ENCODE assay signal across 35 cellular contexts in the genomic region with DNA sequence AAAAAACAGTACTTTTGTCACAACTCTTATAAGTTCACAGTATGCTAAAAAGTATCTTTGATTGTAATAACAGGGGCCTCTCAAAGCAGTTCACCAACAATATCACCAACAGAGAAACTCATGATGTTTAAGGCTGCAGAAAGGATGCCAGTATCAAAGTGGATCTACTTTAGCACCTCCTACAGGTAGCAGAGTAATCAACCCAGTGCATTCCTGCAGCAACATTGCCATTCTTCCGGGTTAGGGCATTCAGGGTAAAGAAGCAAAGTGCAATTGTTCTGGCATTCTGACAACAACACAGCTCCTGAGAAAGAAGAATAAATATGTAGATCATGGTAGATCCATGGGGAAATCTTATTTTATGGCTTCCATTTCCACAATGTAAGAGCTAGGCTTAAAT. TPM values are rescaled to one million over a fixed set of nuclear protein-coding genes. Genes with fewer than 3 reads are reported as not detected.
DNase-seq lines count a peak whose midpoint lies in the region; ATAC-seq, FAIRE-seq and TF ChIP-seq lines count a peak whose summit lies in the region.
"Had no signal": no experiment of that assay in that cellular context is flagged by ENCODE, and none has a peak within 500 bp of the region (broad histone marks: within the 10 kb centered on the region; RNA-seq: fewer than 3 reads in every experiment).

No MANE protein-coding gene starts in this region.

- TF ChIP-seq POLR2A in HepG2 (IDR thresholded peaks at IDR 0.05; ENCODE audit: insufficient read depth in 1 of 2, low read depth in 2 of 2, low read length in 2 of 2), result no peak

- H2AFZ ChIP-seq in HepG2 (ENCODE audit: low read length), result no peak overlapping the region
- H2AFZ ChIP-seq in hepatocyte, result no peak overlapping the region

- no peaks in the 10 kb centered on the region for H3K4me1 ChIP-seq in A673 (ENCODE audit: insufficient read depth, low read length, poor library complexity, severe bottlenecking)
- peaks cover 9% of the 10 kb centered on the region for H3K4me1 ChIP-seq in colonic mucosa
- peaks cover 60% of the 10 kb centered on the region for H3K4me1 ChIP-seq in HepG2 (ENCODE audit: insufficient read depth, low read length)
- peaks cover 20% of the 10 kb centered on the region for H3K4me1 ChIP-seq in hepatocyte (ENCODE audit: insufficient read depth)
- H3K4me1 ChIP-seq: esophagus squamous epithelium, heart left ventricle, pancreas, suprapubic skin had no signal

- H3K4me3 Mint-ChIP-seq in T-cell, result no peak overlapping the region
- H3K4me3 Mint-ChIP-seq: activated CD4-positive, alpha-beta memory T cell treated with anti-CD3 and anti-CD28 coated beads, Interleukin-2, amount 10 ng/mL, durations not matched to agents 7 days and 5 days; activated naive CD8-positive, alpha-beta T cell treated with anti-CD3 and anti-CD28 coated beads, Interleukin-2, amount 50 U/mL, for 24 hours; CD8-positive, alpha-beta T cell; central memory CD8-positive, alpha-beta T cell; HFFc6; memory B cell had no signal

- DNase-seq in A673 (ENCODE audit: low spot score), result no peak
- peak; percentile 22 for DNase-seq in H7
- DNase-seq in colonic mucosa, result peak; percentile 59
- peak; percentile 21 for DNase-seq in HepG2 (ENCODE audit: low spot score)
- no peak for DNase-seq in hepatocyte (ENCODE audit: low spot score)
- DNase-seq in T-cell, result no peak
- DNase-seq: activated CD4-positive, alpha-beta memory T cell treated with anti-CD3 and anti-CD28 coated beads, Interleukin-2, amount 10 ng/mL, durations not matched to agents 7 days and 5 days; activated CD8-positive, alpha-beta memory T cell treated with anti-CD3 and anti-CD28 coated beads, Interleukin-2, amount 50 U/mL, for 4 hours; activated naive CD4-positive, alpha-beta T cell; activated naive CD8-positive, alpha-beta T cell treated with anti-CD3 and anti-CD28 coated beads, Interleukin-2, amount 50 U/mL, for 24 hours; CD8-positive, alpha-beta T cell; esophagus squamous epithelium; foreskin melanocyte; heart left ventricle; HFFc6; left cardiac atrium; MG63; NCI-H1105 treated with DMSO at 0.1 percent for 48 hours; NCI-H2029; NCI-H524; pancreas; Right ventricle myocardium superior; stimulated activated naive CD4-positive, alpha-beta T cell treated with Interleukin-2 at 50 U/mL for 16 hours; T-helper 2 cell had no signal

- no peak for TF ChIP-seq RAD21 in HepG2 (CRISPR knock-in tag; IDR thresholded peaks at IDR 0.05)

- no peaks in the 10 kb centered on the region for H3K4me1 Mint-ChIP-seq in T-cell
- H3K4me1 Mint-ChIP-seq: activated CD4-positive, alpha-beta memory T cell treated with anti-CD3 and anti-CD28 coated beads, Interleukin-2, amount 10 ng/mL, durations not matched to agents 7 days and 5 days; activated naive CD8-positive, alpha-beta T cell treated with anti-CD3 and anti-CD28 coated beads, Interleukin-2, amount 50 U/mL, for 24 hours; central memory CD8-positive, alpha-beta T cell had no signal

- H3K79me2 ChIP-seq in HepG2 (ENCODE audit: insufficient read depth, low read length) (no peaks in the 10 kb centered on the region), hepatocyte (no peaks in the 10 kb centered on the region)

- no TSS peak for BruUV-seq in A673 (replicated peaks; lab: Mats Ljungman, UMichigan)
- no TSS peak for BruUV-seq in HepG2 (replicated peaks; lab: Mats Ljungman, UMichigan)

- H4K20me1 ChIP-seq in HepG2 (ENCODE audit: insufficient read depth, low read length) (no peaks in the 10 kb centered on the region), hepatocyte (ENCODE audit: insufficient read depth, poor library complexity, severe bottlenecking) (no peaks in the 10 kb centered on the region)

- no peaks in the 10 kb centered on the region for H3K9me3 Mint-ChIP-seq in T-cell
- H3K9me3 Mint-ChIP-seq: activated CD4-positive, alpha-beta memory T cell treated with anti-CD3 and anti-CD28 coated beads, Interleukin-2, amount 10 ng/mL, durations not matched to agents 7 days and 5 days; CD8-positive, alpha-beta T cell; central memory CD8-positive, alpha-beta T cell; memory B cell had no signal

- CTCF ChIA-PET in A673 (lab: Charles Lee) (no interaction called here), HepG2 (lab: Yijun Ruan, JAX; ENCODE audit: low intra/inter-chr PET ratio, low total read pairs) (no interaction called here), T-cell (lab: Charles Lee) (interaction anchor here (0.5 to 0.9 kb wide), 2 partner anchors 27 to 1364 kb away, joined by 4 read pairs; no protein-coding TSS in a partner anchor)

- H3K36me3 ChIP-seq in A673 (ENCODE audit: insufficient read depth, low read length, poor library complexity, severe bottlenecking) (no peaks in the 10 kb centered on the region), H7 (replicated peaks; ENCODE audit: control insufficient read depth, insufficient read depth, low read length) (no peaks in the 10 kb centered on the region), colonic mucosa (no peaks in the 10 kb centered on the region), HepG2 (replicated peaks in 1 of 2; ENCODE audit: control insufficient read depth in 1 of 2, insufficient read depth in 2 of 2, low read length in 2 of 2) (no peaks in the 10 kb centered on the region), hepatocyte (replicated peaks; ENCODE audit: insufficient read depth, low read depth) (no peaks in the 10 kb centered on the region)
- H3K36me3 ChIP-seq: esophagus squamous epithelium, heart left ventricle, MG63, pancreas, suprapubic skin had no signal

- H3K27me3 Mint-ChIP-seq in T-cell, result peaks cover 0 to 2% of the 10 kb centered on the region in 2 donors
- H3K27me3 Mint-ChIP-seq: activated CD4-positive, alpha-beta memory T cell treated with anti-CD3 and anti-CD28 coated beads, Interleukin-2, amount 10 ng/mL, durations not matched to agents 7 days and 5 days; activated naive CD8-positive, alpha-beta T cell treated with anti-CD3 and anti-CD28 coated beads, Interleukin-2, amount 50 U/mL, for 24 hours; central memory CD8-positive, alpha-beta T cell; memory B cell had no signal

- no peak for FAIRE-seq in HepG2 (lab: Jason Lieb, UNC)
- FAIRE-seq: A204.1, endometrium, pancreas had no signal

- no peaks in the 10 kb centered on the region for H3K9me3 ChIP-seq in A673 (ENCODE audit: low read depth, low read length, poor library complexity, severe bottlenecking)
- H3K9me3 ChIP-seq in colonic mucosa, result no peaks in the 10 kb centered on the region
- H3K9me3 ChIP-seq in HepG2 (ENCODE audit: low read length), result no peaks in the 10 kb centered on the region
- no peaks in the 10 kb centered on the region for H3K9me3 ChIP-seq in hepatocyte (ENCODE audit: low read depth)
- H3K9me3 ChIP-seq: esophagus squamous epithelium, heart left ventricle, MG63, pancreas, suprapubic skin had no signal

- TF ChIP-seq EP300 in HepG2 (IDR thresholded peaks at IDR 0.05; ENCODE audit: low read depth in 2 of 2, low read length in 2 of 2) (no peak), HepG2 (CRISPR knock-in tag; IDR thresholded peaks at IDR 0.05; ENCODE audit: borderline replicate concordance) (no peak)

- peak; percentile 41; the same call in 2 of the 3 replicates for ATAC-seq in HepG2
- no peak for ATAC-seq in T-cell (replicated peaks in 1 of 4)
- ATAC-seq in GM21515 (IDR thresholded peaks at IDR 0.05; ENCODE audit: unreplicated experiment), result no peak
- no peak for ATAC-seq in activated CD4-positive, CD25-positive, alpha-beta regulatory T cell treated with anti-CD3 and anti-CD28 coated beads, Interleukin-2, amount 50 U/mL, for 24 hours
- ATAC-seq: activated naive CD8-positive, alpha-beta T cell treated with anti-CD3 and anti-CD28 coated beads, Interleukin-2, amount 50 U/mL, for 24 hours; CD8-positive, alpha-beta T cell; heart left ventricle; left cardiac atrium; pancreas had no signal

- H3K36me3 Mint-ChIP-seq in T-cell, result no peaks in the 10 kb centered on the region
- H3K36me3 Mint-ChIP-seq: CD8-positive, alpha-beta T cell; memory B cell had no signal

- POLR2A ChIA-PET in A673 (lab: Charles Lee; ENCODE audit: low non-redundant PET), result no interaction called here
- POLR2A ChIA-PET in HepG2 (lab: Yijun Ruan, JAX), result no interaction called here
- POLR2A ChIA-PET in T-cell (lab: Charles Lee), result no interaction called here

- H3K4me2 ChIP-seq in HepG2 (ENCODE audit: low read depth, low read length) (peak overlapping the region; percentile 77), hepatocyte (no peak overlapping the region)

- intact Hi-C loops in A673 (cut with micrococcal nuclease; ENCODE audit: unreplicated experiment), result no loop called here
- intact Hi-C loops in colonic mucosa (cut with DNase I), result no loop called here
- intact Hi-C loops in HepG2 (cut with micrococcal nuclease; ENCODE audit: unreplicated experiment), result no loop called here

- in situ Hi-C loops in HepG2 (cut with HindIII; ENCODE audit: extremely low pct_ligation_motif_present, low pct_unique_long_range_greater_than_20kb), result no loop called here

- no peaks in the 10 kb centered on the region for H3K27me3 ChIP-seq in A673 (replicated peaks; ENCODE audit: insufficient read depth, low read depth, low read length, poor library complexity)
- H3K27me3 ChIP-seq in H7 (ENCODE audit: control insufficient read depth, insufficient read depth, low read length), result no peaks in the 10 kb centered on the region
- no peaks in the 10 kb centered on the region for H3K27me3 ChIP-seq in colonic mucosa
- H3K27me3 ChIP-seq in HepG2 (ENCODE audit: control insufficient read depth in 1 of 2, insufficient read depth in 2 of 2, low read length in 2 of 2), result no peaks in the 10 kb centered on the region
- H3K27me3 ChIP-seq in hepatocyte, result no peaks in the 10 kb centered on the region
- H3K27me3 ChIP-seq: esophagus squamous epithelium, heart left ventricle, MG63, pancreas, suprapubic skin had no signal

- no peak overlapping the region for H3K4me3 ChIP-seq in A673 (ENCODE audit: low read depth, low read length, poor library complexity, severe bottlenecking)
- no peak overlapping the region for H3K4me3 ChIP-seq in H7 (ENCODE audit: insufficient read depth, low read depth, low read length)
- no peak overlapping the region for H3K4me3 ChIP-seq in colonic mucosa
- no peak overlapping the region for H3K4me3 ChIP-seq in HepG2 (replicated peaks in 1 of 3; ENCODE audit: insufficient read depth in 1 of 3, low read depth in 2 of 3, low read length in 3 of 3)
- H3K4me3 ChIP-seq in hepatocyte, result no peak overlapping the region
- H3K4me3 ChIP-seq: esophagus squamous epithelium, heart left ventricle, MG63, pancreas, suprapubic skin had no signal

- H3K27ac Mint-ChIP-seq in T-cell, result no peak overlapping the region
- H3K27ac Mint-ChIP-seq: activated CD4-positive, alpha-beta memory T cell treated with anti-CD3 and anti-CD28 coated beads, Interleukin-2, amount 10 ng/mL, durations not matched to agents 7 days and 5 days; activated naive CD8-positive, alpha-beta T cell treated with anti-CD3 and anti-CD28 coated beads, Interleukin-2, amount 50 U/mL, for 24 hours; CD8-positive, alpha-beta T cell; HFFc6; memory B cell had no signal

- WGBS in HepG2 (ENCODE audit: low lambda C conversion rate), result 15% methylated on average over 1 of the region's 1 CpG
- 88% methylated on average over 1 of the region's 1 CpG for WGBS in hepatocyte (ENCODE audit: low lambda C conversion rate, missing lambda C conversion rate)

- H3K9ac ChIP-seq in colonic mucosa (ENCODE audit: low read depth in 2 of 2, low read length in 2 of 2), result no peak overlapping the region
- H3K9ac ChIP-seq in HepG2 (ENCODE audit: insufficient read depth, low read depth, low read length), result no peak overlapping the region

- H3K9me2 ChIP-seq in hepatocyte (replicated peaks; ENCODE audit: insufficient read depth), result no peaks in the 10 kb centered on the region

- H3K27ac ChIP-seq in A673 (ENCODE audit: low read depth, low read length, poor library complexity, severe bottlenecking), result no peak overlapping the region
- H3K27ac ChIP-seq in colonic mucosa, result no peak overlapping the region
- H3K27ac ChIP-seq in HepG2 (ENCODE audit: extremely low read length, insufficient read depth, low read length), result no peak overlapping the region
- H3K27ac ChIP-seq in hepatocyte, result no peak overlapping the region
- H3K27ac ChIP-seq: esophagus squamous epithelium, heart left ventricle, suprapubic skin had no signal

- TF ChIP-seq CTCF in A673 (conservative IDR thresholded peaks at IDR 0.05; ENCODE audit: low read depth, low read length) (0 out of 2 replicates have a peak, but pooled peaks have one; percentile 29), colonic mucosa (IDR thresholded peaks at IDR 0.05) (no peak), HepG2 (CRISPR knock-in tag; IDR thresholded peaks at IDR 0.05) (peak; percentile 61), hepatocyte (IDR thresholded peaks at IDR 0.05; ENCODE audit: poor library complexity) (no peak)

RNA-seq across cellular contexts. Expression of a gene that starts 7.6 kb away (rescaled TPM):
- total RNA-seq in A673 (2021) (not detected in 2 replicates), colonic mucosa (10 to 100 TPM; 11.3 to 27.7 TPM), HepG2 (2016; rRNA removed; fragmentation: Illumina TruSeq; extraction: Trizol) (0.07 TPM in 2 replicates), hepatocyte (8.9 and 9.6 TPM in 2 replicates), T-cell (not detected)
- not detected in 2 replicates for total RNA-seq in H7 (2014; rRNA removed; shearing (Covaris generic))
- not detected in 2 replicates for total RNA-seq in HepG2 (2016; cell fraction: cytosol; rRNA removed; fragmentation: Illumina TruSeq; extraction: Trizol; ENCODE audit: low read depth)
- not detected in 2 replicates for total RNA-seq in HepG2 (2016; cell fraction: insoluble cytoplasmic fraction; rRNA removed; fragmentation: Illumina TruSeq; extraction: Trizol)
- not detected in 2 replicates for total RNA-seq in HepG2 (2016; cell fraction: membrane; rRNA removed; fragmentation: Illumina TruSeq; extraction: Trizol)
- total RNA-seq in HepG2 (2016; cell fraction: nucleus; rRNA removed; fragmentation: Illumina TruSeq; extraction: Trizol), result 0.16 and 0.22 TPM in 2 replicates
- polyA plus RNA-seq in HepG2 (2011; rRNA removed) (0.04 TPM in 1 of 2 replicates, not detected in the other), hepatocyte (5.2 and 6.3 TPM in 2 replicates)
- polyA plus RNA-seq in HepG2 (2011; cell fraction: cytosol; rRNA removed), result not detected in 2 replicates
- polyA plus RNA-seq in HepG2 (2011; cell fraction: nucleus; rRNA removed), result 0.05 and 0.10 TPM in 2 replicates
- polyA plus RNA-seq in HepG2 (2012), result 0.08 and 0.56 TPM in 2 replicates
- polyA plus RNA-seq in HepG2 (2016; cell fraction: cytosol; fragmentation: Illumina TruSeq; extraction: Trizol; ENCODE audit: low read depth), result not detected in 2 replicates
- polyA plus RNA-seq in HepG2 (2016; cell fraction: insoluble cytoplasmic fraction; fragmentation: Illumina TruSeq; extraction: Trizol; ENCODE audit: low read depth), result not detected in 2 replicates
- not detected in 2 replicates for polyA plus RNA-seq in HepG2 (2016; cell fraction: membrane; fragmentation: Illumina TruSeq; extraction: Trizol; ENCODE audit: low read depth)
- 0.40 and 0.76 TPM in 2 replicates for polyA plus RNA-seq in HepG2 (2016; cell fraction: nucleus; fragmentation: Illumina TruSeq; extraction: Trizol; ENCODE audit: insufficient read depth, low read depth)
- polyA minus RNA-seq in HepG2 (2011; rRNA and poly(A)+ RNA removed; ENCODE audit: low replicate concordance), result 0.14 TPM in 1 of 2 replicates, not detected in the other
- polyA minus RNA-seq in HepG2 (2011; cell fraction: cytosol; rRNA and poly(A)+ RNA removed), result not detected in 2 replicates
- polyA minus RNA-seq in HepG2 (2011; cell fraction: nucleus; rRNA and poly(A)+ RNA removed), result 0.25 and 0.26 TPM in 2 replicates
- total RNA-seq: activated CD4-positive, alpha-beta memory T cell treated with anti-CD3 and anti-CD28 coated beads, Interleukin-2, amount 10 ng/mL, durations not matched to agents 7 days and 5 days; CD8-positive, alpha-beta T cell; Daoy; dermis microvascular lymphatic vessel endothelial cell; esophagus squamous epithelium; heart left ventricle; HFFc6; left cardiac atrium; Right ventricle myocardium superior; skeletal muscle tissue; suprapubic skin; ureter had no signal

Comparison
In these comparisons a context has a peak if more than half of its experiments do, and no peak if none do; other contexts are left out.
1. DNase-seq: peak in H7 (single experiment), colonic mucosa (single experiment) and HepG2 (single experiment); none in A673 (single experiment), hepatocyte (single experiment) and T-cell (0 of 34).
2. CTCF ChIP-seq: peak in A673 (single experiment) and HepG2 (single experiment); none in colonic mucosa (single experiment) and hepatocyte (single experiment).
3. CTCF ChIA-PET loops: an anchor here in T-cell (0.5 to 0.9 kb wide); none called in A673 and HepG2.